Comparison of ENCODE assay signal across 17 cellular contexts in genomic region chr17:28734712-28735241, GRCh38. TPM values are rescaled to one million over a fixed set of nuclear protein-coding genes. Genes with fewer than 3 reads are reported as not detected.
DNase-seq lines count a peak whose midpoint lies in the region; ATAC-seq, FAIRE-seq and TF ChIP-seq lines count a peak whose summit lies in the region.
"Had no signal": no experiment of that assay in that cellular context is flagged by ENCODE, and none has a peak within 500 bp of the region (broad histone marks: within the 10 kb centered on the region; RNA-seq: fewer than 3 reads in every experiment).

No MANE protein-coding gene starts in this region.

- no peak for TF ChIP-seq RAD21 in A549 (conservative IDR thresholded peaks at IDR 0.05 in 1 of 2, IDR thresholded peaks at IDR 0.05 in 1 of 2)

- H3K27ac ChIP-seq in A549 (peak overlapping the region; percentile 2 to 73; a peak in 3 of 6 replicates), PC-9 (no peak overlapping the region), small intestine (ENCODE audit: low read depth in 1 of 2, low read length in 1 of 2) (no peak overlapping the region)
- H3K27ac ChIP-seq: SJCRH30 had no signal

- no peaks in the 10 kb centered on the region for H3K9me2 ChIP-seq in PC-9 (ENCODE audit: insufficient read depth)

- H3K4me2 ChIP-seq in A549 = peak overlapping the region; percentile 23; the same call in 1 of the 3 replicates
- peak overlapping the region; percentile 49 for H3K4me2 ChIP-seq in PC-9
- H3K4me2 ChIP-seq: GM23338 had no signal

- no peaks in the 10 kb centered on the region for H3K27me3 Mint-ChIP-seq in activated T-helper 2 cell treated with anti-CD3 and anti-CD28 coated beads, Interferon-gamma antibody, Interleukin-2, Interleukin-4, amounts not matched to agents 10 μg/mL and 5 μg/mL and 100 μg/mL, durations not matched to agents 14 hours and 24 hours and 36 hours (ENCODE audit: low read depth)
- H3K27me3 Mint-ChIP-seq: CD4-positive, CD25-positive, alpha-beta regulatory T cell had no signal

- WGBS in A549 (ENCODE audit: missing lambda C conversion rate) = 92% methylated on average over 10 of the region's 10 CpGs
- WGBS in small intestine, 3 donors = 87 to 91% (median 91%) methylated on average over 10 of the region's 10 CpGs

- intact Hi-C loops in PC-9 (cut with micrococcal nuclease; ENCODE audit: unreplicated experiment) = loop anchor here (1.0 kb wide), 1 partner anchor 9 kb away; no protein-coding TSS in a partner anchor
- intact Hi-C loops in activated T-helper 2 cell treated with anti-CD3 and anti-CD28 coated beads, Interferon-gamma antibody, Interleukin-2, Interleukin-4, amounts not matched to agents 10 μg/mL and 5 μg/mL and 100 μg/mL, durations not matched to agents 14 hours and 24 hours and 36 hours (cut with micrococcal nuclease) = no loop called here

- H3K4me1 ChIP-seq in A549 (peaks cover 9% of the 10 kb centered on the region), PC-9 (replicated peaks; ENCODE audit: insufficient read depth) (peaks cover 24% of the 10 kb centered on the region), iPS-15b (ENCODE audit: control insufficient read depth, insufficient read depth, low read length) (no peaks in the 10 kb centered on the region), small intestine (ENCODE audit: control insufficient read depth in 2 of 2, insufficient read depth in 1 of 2, low read depth in 1 of 2, low read length in 1 of 2) (no peaks in the 10 kb centered on the region)
- H3K4me1 ChIP-seq: SJCRH30 had no signal

- H3K79me2 ChIP-seq in PC-9 (ENCODE audit: low read depth) = peaks cover 2% of the 10 kb centered on the region

- POLR2A ChIA-PET in A549 (lab: Yijun Ruan, JAX) (interaction anchor here (0.9 to 1.6 kb wide), 3 partner anchors 8 to 9 kb away, joined by 5 to 16 read pairs (median 10); partner anchors contain the start of genes TLCD1 and TRAF4), PC-9 (lab: Charles Lee; ENCODE audit: unreplicated experiment) (interaction anchor here (1.1 kb wide), 1 partner anchor 217 kb away, joined by 4 read pairs; the partner anchor contains the start of gene PHF12)

- H3K9me3 Mint-ChIP-seq in activated T-helper 2 cell treated with anti-CD3 and anti-CD28 coated beads, Interferon-gamma antibody, Interleukin-2, Interleukin-4, amounts not matched to agents 10 μg/mL and 5 μg/mL and 100 μg/mL, durations not matched to agents 14 hours and 24 hours and 36 hours = peaks cover 3% of the 10 kb centered on the region
- H3K9me3 Mint-ChIP-seq: CD4-positive, CD25-positive, alpha-beta regulatory T cell; GM23338 had no signal

- H3K4me3 Mint-ChIP-seq in activated T-helper 2 cell treated with anti-CD3 and anti-CD28 coated beads, Interferon-gamma antibody, Interleukin-2, Interleukin-4, amounts not matched to agents 10 μg/mL and 5 μg/mL and 100 μg/mL, durations not matched to agents 14 hours and 24 hours and 36 hours (ENCODE audit: low read depth) = no peak overlapping the region
- H3K4me3 Mint-ChIP-seq: CD4-positive, CD25-positive, alpha-beta regulatory T cell; GM23338; HFFc6 had no signal

- H3F3A ChIP-seq in PC-9 (ENCODE audit: insufficient read depth, low read depth) = peaks cover 21% of the 10 kb centered on the region

- no peak for TF ChIP-seq EP300 in A549 (IDR thresholded peaks at IDR 0.05)

- H3K9me3 ChIP-seq in A549 (no peaks in the 10 kb centered on the region; the same call in 2 of the 3 replicates), PC-9 (ENCODE audit: insufficient read depth, low read depth) (no peaks in the 10 kb centered on the region; the same call in 1 of the 2 replicates), iPS-15b (ENCODE audit: control insufficient read depth, insufficient read depth, low read length) (no peaks in the 10 kb centered on the region), small intestine (ENCODE audit: control insufficient read depth, low read depth) (no peaks in the 10 kb centered on the region)
- H3K9me3 ChIP-seq: SJCRH30 had no signal

- ATAC-seq in A549 = peak; percentile 12 to 18; a peak in 3 of 6 replicates
- ATAC-seq in HG03196 (IDR thresholded peaks at IDR 0.05; ENCODE audit: unreplicated experiment) = no peak
- ATAC-seq: GM23338 had no signal

- BruUV-seq in PC-9 (replicated peaks; lab: Mats Ljungman, UMichigan) = no TSS peak

- H3K4me1 Mint-ChIP-seq in activated T-helper 2 cell treated with anti-CD3 and anti-CD28 coated beads, Interferon-gamma antibody, Interleukin-2, Interleukin-4, amounts not matched to agents 10 μg/mL and 5 μg/mL and 100 μg/mL, durations not matched to agents 14 hours and 24 hours and 36 hours (ENCODE audit: low read depth) = peaks cover 28% of the 10 kb centered on the region

- H2AFZ ChIP-seq in PC-9 = no peak overlapping the region
- H2AFZ ChIP-seq: GM23338 had no signal

- no peaks in the 10 kb centered on the region for H4K20me1 ChIP-seq in PC-9 (ENCODE audit: insufficient read depth)

- peaks cover 13% of the 10 kb centered on the region for H3K36me3 Mint-ChIP-seq in activated T-helper 2 cell treated with anti-CD3 and anti-CD28 coated beads, Interferon-gamma antibody, Interleukin-2, Interleukin-4, amounts not matched to agents 10 μg/mL and 5 μg/mL and 100 μg/mL, durations not matched to agents 14 hours and 24 hours and 36 hours (ENCODE audit: low read depth)

- no peak for TF ChIP-seq POLR2A in A549 (IDR thresholded peaks at IDR 0.05; ENCODE audit: low read length)

- no peak overlapping the region for H3K4me3 ChIP-seq in A549
- H3K4me3 ChIP-seq in PC-9 = no peak overlapping the region
- no peak overlapping the region for H3K4me3 ChIP-seq in iPS-15b (ENCODE audit: low read depth, low read length)
- H3K4me3 ChIP-seq in small intestine (ENCODE audit: low read depth in 1 of 2, low read length in 2 of 2) = no peak overlapping the region
- H3K4me3 ChIP-seq: GM23338, SJCRH30 had no signal

- CTCF ChIA-PET in A549 (lab: Yijun Ruan, JAX) (interaction anchor here (1.2 to 17.5 kb wide), 4 partner anchors 8 to 169 kb away, joined by 3 to 977 read pairs (median 20); partner anchors contain the start of genes TLCD1 and TRAF4), PC-9 (lab: Charles Lee) (interaction anchor here (0.6 to 0.9 kb wide), 4 partner anchors 8 to 832 kb away, joined by 3 to 4 read pairs (median 3); partner anchors contain the start of genes ABHD15 and TLCD1)

- no peak for DNase-seq in A549 (ENCODE audit: low read depth in 1 of 2, low spot score in 1 of 2)
- DNase-seq in D341Med (ENCODE audit: low spot score) = peak; percentile 29
- DNase-seq in PC-9 = no peak
- no peak for DNase-seq in GM20000 (ENCODE audit: low spot score)
- DNase-seq in small intestine = no peak
- DNase-seq in activated T-helper 2 cell treated with anti-CD3 and anti-CD28 coated beads, Interferon-gamma antibody, Interleukin-2, Interleukin-4, amounts not matched to agents 10 μg/mL and 5 μg/mL and 100 μg/mL, durations not matched to agents 14 hours and 24 hours and 36 hours (ENCODE audit: low spot score) = no peak
- DNase-seq: CD4-positive, CD25-positive, alpha-beta regulatory T cell; DMS53; HFFc6; NCI-H1105; NCI-H1694; NCI-H2227 treated with DMSO at 0.1 percent for 48 hours; NCI-H524; SJCRH30 had no signal

- H3K27me3 ChIP-seq in PC-9 (ENCODE audit: insufficient read depth, low read depth) = no peaks in the 10 kb centered on the region
- no peaks in the 10 kb centered on the region for H3K27me3 ChIP-seq in iPS-15b (ENCODE audit: control insufficient read depth, insufficient read depth, low read length)
- H3K27me3 ChIP-seq in small intestine (ENCODE audit: control insufficient read depth in 2 of 2, insufficient read depth in 2 of 2, low read length in 2 of 2) = no peaks in the 10 kb centered on the region
- H3K27me3 ChIP-seq: SJCRH30 had no signal

- peak overlapping the region; percentile 26 for H3K9ac ChIP-seq in iPS-15b (ENCODE audit: low read depth, low read length)

- FAIRE-seq in A549 (lab: Jason Lieb, UNC) (no peak), small intestine (lab: Jason Lieb, UNC) (no peak)

- H3K27ac Mint-ChIP-seq in activated T-helper 2 cell treated with anti-CD3 and anti-CD28 coated beads, Interferon-gamma antibody, Interleukin-2, Interleukin-4, amounts not matched to agents 10 μg/mL and 5 μg/mL and 100 μg/mL, durations not matched to agents 14 hours and 24 hours and 36 hours = no peak overlapping the region
- H3K27ac Mint-ChIP-seq: CD4-positive, CD25-positive, alpha-beta regulatory T cell; GM23338; HFFc6 had no signal

- TF ChIP-seq CTCF in A549 (IDR thresholded peaks at IDR 0.05) = no peak
- TF ChIP-seq CTCF in PC-9 (conservative IDR thresholded peaks at IDR 0.05) = no peak
- TF ChIP-seq CTCF in GM20000 (IDR thresholded peaks at IDR 0.05; ENCODE audit: extremely low read depth, missing control alignments) = no peak

- H3K36me3 ChIP-seq in PC-9 (ENCODE audit: low read depth) (no peaks in the 10 kb centered on the region; the same call in 1 of the 2 replicates), iPS-15b (ENCODE audit: control insufficient read depth, insufficient read depth, low read length) (peaks cover 6% of the 10 kb centered on the region), small intestine (ENCODE audit: control insufficient read depth in 2 of 2, insufficient read depth in 2 of 2, low read length in 2 of 2) (no peaks in the 10 kb centered on the region)
- H3K36me3 ChIP-seq: SJCRH30 had no signal

RNA-seq across cellular contexts. Expression of gene NEK8, which starts 6.2 kb away (rescaled TPM):
- polyA plus RNA-seq in A549 (2011; rRNA removed) (5.1 and 7.7 TPM in 2 replicates), A549 (2017; fragmentation: RNase III; extraction: RNeasy Plus Mini Kit Qiagen cat#74134 plus additional on column Dnase treatment) (4.2 to 5.8 TPM (median 5.3 TPM) in 3 replicates), small intestine (1 to 10 TPM; 3.5 to 3.6 (median 3.6) TPM)
- 7.1 and 7.7 TPM in 2 replicates for polyA plus RNA-seq in A549 (2012; cell fraction: cytosol; rRNA removed)
- polyA plus RNA-seq in A549 (2012; cell fraction: nucleus; rRNA removed) = 18.7 and 22.2 TPM in 2 replicates
- 11.4 and 16.4 TPM in 2 replicates for polyA minus RNA-seq in A549 (2011; rRNA and poly(A)+ RNA removed)
- 11.5 and 12.1 TPM in 2 replicates for total RNA-seq in PC-9 (2021)
- 3.6 and 4.2 TPM in 2 replicates for total RNA-seq in activated T-helper 2 cell treated with anti-CD3 and anti-CD28 coated beads, Interferon-gamma antibody, Interleukin-2, Interleukin-4, amounts not matched to agents 10 μg/mL and 5 μg/mL and 100 μg/mL, durations not matched to agents 14 hours and 24 hours and 36 hours

RNA-seq across cellular contexts. Expression of gene TLCD1, which starts 8.7 kb away (rescaled TPM):
- polyA plus RNA-seq in A549 (2011; rRNA removed) = 83.3 and 86.7 TPM in 2 replicates
- polyA plus RNA-seq in A549 (2012; cell fraction: cytosol; rRNA removed) = 102 and 124 TPM in 2 replicates
- polyA plus RNA-seq in A549 (2012; cell fraction: nucleus; rRNA removed) = 56.4 and 64.3 TPM in 2 replicates
- 36.7 to 43.9 TPM (median 37.7 TPM) in 3 replicates for polyA plus RNA-seq in A549 (2017; fragmentation: RNase III; extraction: RNeasy Plus Mini Kit Qiagen cat#74134 plus additional on column Dnase treatment)
- polyA minus RNA-seq in A549 (2011; rRNA and poly(A)+ RNA removed) = 55.9 and 70.3 TPM in 2 replicates
- 14.7 and 19.4 TPM in 2 replicates for total RNA-seq in PC-9 (2021)
- 10 to 100 TPM; 10.7 to 21.3 (median 12.1) TPM for polyA plus RNA-seq in small intestine
- total RNA-seq in activated T-helper 2 cell treated with anti-CD3 and anti-CD28 coated beads, Interferon-gamma antibody, Interleukin-2, Interleukin-4, amounts not matched to agents 10 μg/mL and 5 μg/mL and 100 μg/mL, durations not matched to agents 14 hours and 24 hours and 36 hours = 8.0 and 8.2 TPM in 2 replicates
- polyA plus RNA-seq: CD4-positive, CD25-positive, alpha-beta regulatory T cell had no signal

RNA-seq across cellular contexts. Expression of gene TRAF4, which starts 9.0 kb away (rescaled TPM):
- polyA plus RNA-seq in A549 (2011; rRNA removed) (64.0 and 70.2 TPM in 2 replicates), A549 (2017; fragmentation: RNase III; extraction: RNeasy Plus Mini Kit Qiagen cat#74134 plus additional on column Dnase treatment) (65.0 to 68.2 TPM (median 66.0 TPM) in 3 replicates), small intestine (100 to 1,000 TPM in 2 of 3 donors, 10 to 100 TPM in 1; 58.8 to 203 (median 165) TPM)
- polyA plus RNA-seq in A549 (2012; cell fraction: cytosol; rRNA removed) = 126 and 156 TPM in 2 replicates
- 492 and 652 TPM in 2 replicates for polyA plus RNA-seq in A549 (2012; cell fraction: nucleus; rRNA removed)
- 215 and 259 TPM in 2 replicates for polyA minus RNA-seq in A549 (2011; rRNA and poly(A)+ RNA removed)
- total RNA-seq in PC-9 (2021) = 159 and 169 TPM in 2 replicates
- 125 and 129 TPM in 2 replicates for total RNA-seq in activated T-helper 2 cell treated with anti-CD3 and anti-CD28 coated beads, Interferon-gamma antibody, Interleukin-2, Interleukin-4, amounts not matched to agents 10 μg/mL and 5 μg/mL and 100 μg/mL, durations not matched to agents 14 hours and 24 hours and 36 hours

RNA-seq across cellular contexts. Expression of gene RPL23A, which starts 15.0 kb away (rescaled TPM):
- 2,521 and 2,887 TPM in 2 replicates for polyA plus RNA-seq in A549 (2011; rRNA removed)
- polyA plus RNA-seq in A549 (2012; cell fraction: cytosol; rRNA removed) = 981 and 1,405 TPM in 2 replicates
- 284 and 498 TPM in 2 replicates for polyA plus RNA-seq in A549 (2012; cell fraction: nucleus; rRNA removed)
- polyA plus RNA-seq in A549 (2017; fragmentation: RNase III; extraction: RNeasy Plus Mini Kit Qiagen cat#74134 plus additional on column Dnase treatment) = 1,026 to 1,151 TPM (median 1,061 TPM) in 3 replicates
- 955 and 1,173 TPM in 2 replicates for polyA minus RNA-seq in A549 (2011; rRNA and poly(A)+ RNA removed)
- 1,474 and 1,510 TPM in 2 replicates for total RNA-seq in PC-9 (2021)
- 1,000 to 10,000 TPM in 2 of 3 donors, 100 to 1,000 TPM in 1; 783 to 1,912 (median 1,402) TPM for polyA plus RNA-seq in small intestine
- 1,712 and 1,733 TPM in 2 replicates for total RNA-seq in activated T-helper 2 cell treated with anti-CD3 and anti-CD28 coated beads, Interferon-gamma antibody, Interleukin-2, Interleukin-4, amounts not matched to agents 10 μg/mL and 5 μg/mL and 100 μg/mL, durations not matched to agents 14 hours and 24 hours and 36 hours

RNA-seq across cellular contexts. Expression of gene RAB34, which starts 17.1 kb away (rescaled TPM):
- 288 and 328 TPM in 2 replicates for polyA plus RNA-seq in A549 (2011; rRNA removed)
- polyA plus RNA-seq in A549 (2012; cell fraction: cytosol; rRNA removed) = 306 and 359 TPM in 2 replicates
- 404 and 498 TPM in 2 replicates for polyA plus RNA-seq in A549 (2012; cell fraction: nucleus; rRNA removed)
- polyA plus RNA-seq in A549 (2017; fragmentation: RNase III; extraction: RNeasy Plus Mini Kit Qiagen cat#74134 plus additional on column Dnase treatment) = 207 to 212 TPM (median 211 TPM) in 3 replicates
- polyA minus RNA-seq in A549 (2011; rRNA and poly(A)+ RNA removed) = 241 and 290 TPM in 2 replicates
- 161 and 174 TPM in 2 replicates for total RNA-seq in PC-9 (2021)
- polyA plus RNA-seq in small intestine = 10 to 100 TPM in 2 of 3 donors, 1 to 10 TPM in 1; 4.2 to 33.5 (median 31.0) TPM
- total RNA-seq in activated T-helper 2 cell treated with anti-CD3 and anti-CD28 coated beads, Interferon-gamma antibody, Interleukin-2, Interleukin-4, amounts not matched to agents 10 μg/mL and 5 μg/mL and 100 μg/mL, durations not matched to agents 14 hours and 24 hours and 36 hours = 19.4 and 21.5 TPM in 2 replicates

Comparison
In these comparisons a context has a peak if more than half of its experiments do, and no peak if none do; other contexts are left out.
1. H3K27ac ChIP-seq: peak in A549 (2 of 2); none in PC-9 (single experiment) and small intestine (0 of 2).